ENCODE assay signal across 9 cellular contexts in genomic region chr18:48929212-48929612, GRCh38. TPM values are rescaled to one million over a fixed set of nuclear protein-coding genes. Genes with fewer than 3 reads are reported as not detected.
DNase-seq lines count a peak whose midpoint lies in the region; ATAC-seq lines count a peak whose summit lies in the region.
"Had no signal": no experiment of that assay in that cellular context is flagged by ENCODE, and none has a peak within 500 bp of the region (broad histone marks: within the 10 kb centered on the region; RNA-seq: fewer than 3 reads in every experiment).

No MANE protein-coding gene starts in this region.

- CTCF ChIA-PET in naive thymus-derived CD4-positive, alpha-beta T cell (lab: Charles Lee): interaction anchor here (0.6 to 1.3 kb wide), 5 partner anchors 11 to 152 kb away, joined by 3 to 8 read pairs (median 3); no protein-coding TSS in a partner anchor

- POLR2A ChIA-PET in naive thymus-derived CD4-positive, alpha-beta T cell (lab: Charles Lee): interaction anchor here (1.0 to 4.1 kb wide), 5 partner anchors 10 to 22 kb away, joined by 3 to 28 read pairs (median 5); partner anchors contain the start of gene SMAD7

- peak overlapping the region; percentile 96 for H3K4me2 ChIP-seq in BLaER1

- H3K9me3 ChIP-seq in BLaER1 (no peaks in the 10 kb centered on the region), HAP-1 (no peaks in the 10 kb centered on the region)
- no peaks in the 10 kb centered on the region for H3K9me3 ChIP-seq in naive thymus-derived CD4-positive, alpha-beta T cell (ENCODE audit: control insufficient read depth in 2 of 3, low read length in 3 of 3)

- H3K4me1 ChIP-seq in BLaER1 (peaks cover 100% of the 10 kb centered on the region), HAP-1 (peaks cover 48% of the 10 kb centered on the region)
- peaks cover 65 to 76% of the 10 kb centered on the region in 2 donors for H3K4me1 ChIP-seq in naive thymus-derived CD4-positive, alpha-beta T cell (ENCODE audit: control insufficient read depth in 2 of 2, insufficient read depth in 2 of 2, low read length in 2 of 2)

- H3K36me3 ChIP-seq in BLaER1: peaks cover 5% of the 10 kb centered on the region; the same call in 1 of the 2 replicates
- no peaks in the 10 kb centered on the region for H3K36me3 ChIP-seq in naive thymus-derived CD4-positive, alpha-beta T cell (ENCODE audit: control insufficient read depth in 2 of 3, insufficient read depth in 3 of 3, low read length in 3 of 3)
- no peaks in the 10 kb centered on the region; the same call in 1 of the 2 replicates for H3K36me3 ChIP-seq in HAP-1 (replicated peaks)

- DNase-seq in caudate nucleus (lab: John Stamatoyannopoulos, UW) (no peak), HAP-1 (ENCODE audit: low spot score in 2 of 2) (no peak), NCI-H1930 (lab: John Stamatoyannopoulos, UW) (no peak), NCI-H1048 (lab: John Stamatoyannopoulos, UW) (no peak)
- DNase-seq in naive thymus-derived CD4-positive, alpha-beta T cell: no peak
- DNase-seq: WERI-Rb-1 had no signal

- peak overlapping the region; percentile 79 to 99 (median 89) for H3K27ac Mint-ChIP-seq in IgD-negative memory B cell
- H3K27ac Mint-ChIP-seq in naive thymus-derived CD4-positive, alpha-beta T cell: peak overlapping the region; percentile 50 to 98 (median 74)

- no peaks in the 10 kb centered on the region for H3K9me3 Mint-ChIP-seq in IgD-negative memory B cell
- H3K9me3 Mint-ChIP-seq in naive thymus-derived CD4-positive, alpha-beta T cell: no peaks in the 10 kb centered on the region

- H3K36me3 Mint-ChIP-seq in IgD-negative memory B cell: no peaks in the 10 kb centered on the region
- peaks cover 0 to 15% (median 4%) of the 10 kb centered on the region in 5 donors for H3K36me3 Mint-ChIP-seq in naive thymus-derived CD4-positive, alpha-beta T cell

- H3K4me3 ChIP-seq in BLaER1: no peak overlapping the region
- peak overlapping the region; percentile 12 for H3K4me3 ChIP-seq in naive thymus-derived CD4-positive, alpha-beta T cell (ENCODE audit: low read length)
- H3K4me3 ChIP-seq in HAP-1: no peak overlapping the region

- peak overlapping the region; percentile 13; the same call in 1 of the 2 replicates for H3K9ac ChIP-seq in BLaER1

- ATAC-seq in naive thymus-derived CD4-positive, alpha-beta T cell: no peak
- ATAC-seq in HG03342 (IDR thresholded peaks at IDR 0.05; ENCODE audit: unreplicated experiment): no peak

- H3K4me3 Mint-ChIP-seq in IgD-negative memory B cell: peak overlapping the region; percentile 28 to 95 (median 80)
- peak overlapping the region; percentile 72 to 86 (median 79) for H3K4me3 Mint-ChIP-seq in naive thymus-derived CD4-positive, alpha-beta T cell

- H3K27ac ChIP-seq in BLaER1 (0 out of 2 replicates have a peak overlapping the region, but pooled peaks have one; percentile 18), caudate nucleus (ENCODE audit: low read depth, low read length) (peak overlapping the region; percentile 50)
- H3K27ac ChIP-seq in naive thymus-derived CD4-positive, alpha-beta T cell (ENCODE audit: low read depth, low read length): no peak overlapping the region
- H3K27ac ChIP-seq: WERI-Rb-1 had no signal

- in situ Hi-C loops in HAP-1 (cut with MboI; ENCODE audit: low sequenced_read_pairs): no loop called here

- peaks cover 53 to 75% (median 62%) of the 10 kb centered on the region in 3 donors for H3K4me1 Mint-ChIP-seq in IgD-negative memory B cell
- peaks cover 74 to 98% (median 96%) of the 10 kb centered on the region in 7 donors for H3K4me1 Mint-ChIP-seq in naive thymus-derived CD4-positive, alpha-beta T cell

- peaks cover 100% of the 10 kb centered on the region for H4K20me1 ChIP-seq in BLaER1

- H3K27me3 ChIP-seq in BLaER1: no peaks in the 10 kb centered on the region
- H3K27me3 ChIP-seq in naive thymus-derived CD4-positive, alpha-beta T cell (ENCODE audit: control insufficient read depth in 2 of 2, insufficient read depth in 2 of 2, low read length in 2 of 2): no peaks in the 10 kb centered on the region
- no peaks in the 10 kb centered on the region for H3K27me3 ChIP-seq in HAP-1 (ENCODE audit: low read depth)

- intact Hi-C loops in naive thymus-derived CD4-positive, alpha-beta T cell (cut with micrococcal nuclease): loop anchor here in 1 of 2 donors (10.0 kb wide), 1 partner anchor 46 kb away; no protein-coding TSS in a partner anchor

- H3K27me3 Mint-ChIP-seq in IgD-negative memory B cell: no peaks in the 10 kb centered on the region
- H3K27me3 Mint-ChIP-seq in naive thymus-derived CD4-positive, alpha-beta T cell: no peaks in the 10 kb centered on the region

RNA-seq across cellular contexts. Expression of gene SMAD7, which starts 21.6 kb away (rescaled TPM):
- 0.48 TPM for polyA plus RNA-seq in IgD-negative memory B cell
- 10 to 100 TPM; 21.2 to 79.4 (median 30.1) TPM for total RNA-seq in naive thymus-derived CD4-positive, alpha-beta T cell
- 1 to 10 TPM; 5.3 to 6.5 TPM for polyA plus RNA-seq in naive thymus-derived CD4-positive, alpha-beta T cell
